In genomic region chr9:126347911-126348760, GRCh38 we compare ENCODE assay signal across 12 cellular contexts. TPM values are rescaled to one million over a fixed set of nuclear protein-coding genes. Genes with fewer than 3 reads are reported as not detected.
DNase-seq lines count a peak whose midpoint lies in the region; ATAC-seq and TF ChIP-seq lines count a peak whose summit lies in the region.
"Had no signal": no experiment of that assay in that cellular context is flagged by ENCODE, and none has a peak within 500 bp of the region (broad histone marks: within the 10 kb centered on the region; RNA-seq: fewer than 3 reads in every experiment).

No MANE protein-coding gene starts in this region.

- H3K4me1 Mint-ChIP-seq in activated CD4-positive, alpha-beta T cell treated with anti-CD3 and anti-CD28 coated beads, Interleukin-2, amount 10 ng/mL, durations not matched to agents 24 days and 14 days = no peaks in the 10 kb centered on the region
- no peaks in the 10 kb centered on the region for H3K4me1 Mint-ChIP-seq in activated CD4-positive, alpha-beta T cell treated with anti-CD3 and anti-CD28 coated beads, Interleukin-2, amount 10 ng/mL, durations not matched to agents 7 days and 5 days
- peaks cover 28% of the 10 kb centered on the region for H3K4me1 Mint-ChIP-seq in activated naive CD8-positive, alpha-beta T cell treated with anti-CD3 and anti-CD28 coated beads for 36 hours

- peaks cover 6% of the 10 kb centered on the region for H3K36me3 ChIP-seq in upper lobe of right lung

- no peak for TF ChIP-seq CTCF in upper lobe of right lung (IDR thresholded peaks at IDR 0.05)

- DNase-seq in activated CD4-positive, alpha-beta T cell treated with anti-CD3 and anti-CD28 coated beads, Interleukin-2, amount 10 ng/mL, durations not matched to agents 24 days and 14 days = peak; percentile 43
- DNase-seq in activated CD4-positive, alpha-beta T cell treated with anti-CD3 and anti-CD28 coated beads, Interleukin-2, amount 10 ng/mL, durations not matched to agents 7 days and 5 days = no peak
- no peak for DNase-seq in caudate nucleus (lab: John Stamatoyannopoulos, UW)
- DNase-seq in midbrain (lab: John Stamatoyannopoulos, UW) = peak; percentile 43
- peak; percentile 84 for DNase-seq in upper lobe of right lung
- DNase-seq in AG20443 (ENCODE audit: low spot score) = no peak
- DNase-seq in activated naive CD8-positive, alpha-beta T cell treated with anti-CD3 and anti-CD28 coated beads for 36 hours = no peak
- DNase-seq: HCEC 1CT; kidney; stimulated activated CD4-positive, alpha-beta T cell treated with anti-CD3 and anti-CD28 coated beads, Interleukin-4, amount 100 ng/mL, for 1 hour had no signal

- no peaks in the 10 kb centered on the region for H3K36me3 Mint-ChIP-seq in activated CD4-positive, alpha-beta T cell treated with anti-CD3 and anti-CD28 coated beads, Interleukin-2, amount 10 ng/mL, durations not matched to agents 24 days and 14 days (ENCODE audit: low read depth)
- H3K36me3 Mint-ChIP-seq in activated CD4-positive, alpha-beta T cell treated with anti-CD3 and anti-CD28 coated beads, Interleukin-2, amount 10 ng/mL, durations not matched to agents 7 days and 5 days (ENCODE audit: low read depth) = peaks cover 7% of the 10 kb centered on the region
- H3K36me3 Mint-ChIP-seq in activated naive CD8-positive, alpha-beta T cell treated with anti-CD3 and anti-CD28 coated beads for 36 hours = peaks cover 40% of the 10 kb centered on the region

- peaks cover 21% of the 10 kb centered on the region for H3K4me1 ChIP-seq in upper lobe of right lung

- H3K4me3 ChIP-seq in upper lobe of right lung = no peak overlapping the region
- H3K4me3 ChIP-seq: GM12878 had no signal

- H3K27ac Mint-ChIP-seq in activated CD4-positive, alpha-beta T cell treated with anti-CD3 and anti-CD28 coated beads, Interleukin-2, amount 10 ng/mL, durations not matched to agents 24 days and 14 days = no peak overlapping the region
- no peak overlapping the region for H3K27ac Mint-ChIP-seq in activated CD4-positive, alpha-beta T cell treated with anti-CD3 and anti-CD28 coated beads, Interleukin-2, amount 10 ng/mL, durations not matched to agents 7 days and 5 days
- H3K27ac Mint-ChIP-seq in activated naive CD8-positive, alpha-beta T cell treated with anti-CD3 and anti-CD28 coated beads for 36 hours = no peak overlapping the region

- CTCF ChIA-PET in activated CD4-positive, alpha-beta T cell treated with anti-CD3 and anti-CD28 coated beads, Interleukin-2, amount 10 ng/mL, durations not matched to agents 7 days and 5 days (lab: Charles Lee) = no interaction called here

- H3K27me3 Mint-ChIP-seq in activated CD4-positive, alpha-beta T cell treated with anti-CD3 and anti-CD28 coated beads, Interleukin-2, amount 10 ng/mL, durations not matched to agents 24 days and 14 days = peaks cover 8% of the 10 kb centered on the region
- peaks cover 2% of the 10 kb centered on the region for H3K27me3 Mint-ChIP-seq in activated CD4-positive, alpha-beta T cell treated with anti-CD3 and anti-CD28 coated beads, Interleukin-2, amount 10 ng/mL, durations not matched to agents 7 days and 5 days
- H3K27me3 Mint-ChIP-seq in activated naive CD8-positive, alpha-beta T cell treated with anti-CD3 and anti-CD28 coated beads for 36 hours = no peaks in the 10 kb centered on the region

- no peaks in the 10 kb centered on the region for H3K9me3 Mint-ChIP-seq in activated CD4-positive, alpha-beta T cell treated with anti-CD3 and anti-CD28 coated beads, Interleukin-2, amount 10 ng/mL, durations not matched to agents 24 days and 14 days
- peaks cover 8% of the 10 kb centered on the region for H3K9me3 Mint-ChIP-seq in activated CD4-positive, alpha-beta T cell treated with anti-CD3 and anti-CD28 coated beads, Interleukin-2, amount 10 ng/mL, durations not matched to agents 7 days and 5 days
- peaks cover 15% of the 10 kb centered on the region for H3K9me3 Mint-ChIP-seq in activated naive CD8-positive, alpha-beta T cell treated with anti-CD3 and anti-CD28 coated beads for 36 hours

- no peaks in the 10 kb centered on the region for H3K9me3 ChIP-seq in upper lobe of right lung

- peak; percentile 95 for ATAC-seq in upper lobe of right lung
- ATAC-seq in HG03439 (IDR thresholded peaks at IDR 0.05; ENCODE audit: unreplicated experiment) = no peak
- ATAC-seq: GM12878 had no signal

- no peak overlapping the region for H3K4me3 Mint-ChIP-seq in activated CD4-positive, alpha-beta T cell treated with anti-CD3 and anti-CD28 coated beads, Interleukin-2, amount 10 ng/mL, durations not matched to agents 24 days and 14 days
- no peak overlapping the region for H3K4me3 Mint-ChIP-seq in activated CD4-positive, alpha-beta T cell treated with anti-CD3 and anti-CD28 coated beads, Interleukin-2, amount 10 ng/mL, durations not matched to agents 7 days and 5 days
- no peak overlapping the region for H3K4me3 Mint-ChIP-seq in activated naive CD8-positive, alpha-beta T cell treated with anti-CD3 and anti-CD28 coated beads for 36 hours

- POLR2A ChIA-PET in activated CD4-positive, alpha-beta T cell treated with anti-CD3 and anti-CD28 coated beads, Interleukin-2, amount 10 ng/mL, durations not matched to agents 7 days and 5 days (lab: Charles Lee) = no interaction called here

- intact Hi-C loops in activated CD4-positive, alpha-beta T cell treated with anti-CD3 and anti-CD28 coated beads, Interleukin-2, amount 10 ng/mL, durations not matched to agents 24 days and 14 days (cut with micrococcal nuclease) = no loop called here
- intact Hi-C loops in upper lobe of right lung (cut with DNase I) = no loop called here

- H3K27ac ChIP-seq in caudate nucleus (ENCODE audit: low read depth, low read length) (peak overlapping the region; percentile 81), upper lobe of right lung (peak overlapping the region; percentile 73)

- no peaks in the 10 kb centered on the region for H3K27me3 ChIP-seq in upper lobe of right lung

RNA-seq across cellular contexts. Expression of gene MVB12B, which starts 21.5 kb away (rescaled TPM):
- 0.49 and 1.3 TPM in 2 replicates for total RNA-seq in activated CD4-positive, alpha-beta T cell treated with anti-CD3 and anti-CD28 coated beads, Interleukin-2, amount 10 ng/mL, durations not matched to agents 24 days and 14 days
- 1 to 10 TPM; 7.3 to 7.6 TPM for total RNA-seq in activated CD4-positive, alpha-beta T cell treated with anti-CD3 and anti-CD28 coated beads, Interleukin-2, amount 10 ng/mL, durations not matched to agents 7 days and 5 days
- 47.5 TPM for total RNA-seq in upper lobe of right lung
- total RNA-seq in activated naive CD8-positive, alpha-beta T cell treated with anti-CD3 and anti-CD28 coated beads for 36 hours = 1 to 10 TPM; 7.9 to 9.5 TPM

Comparison
In these comparisons a context has a peak if more than half of its experiments do, and no peak if none do; other contexts are left out.
1. DNase-seq: peak in activated CD4-positive, alpha-beta T cell treated with anti-CD3 and anti-CD28 coated beads, Interleukin-2, amount 10 ng/mL, durations not matched to agents 24 days and 14 days (single experiment), midbrain (single experiment) and upper lobe of right lung (single experiment); none in activated CD4-positive, alpha-beta T cell treated with anti-CD3 and anti-CD28 coated beads, Interleukin-2, amount 10 ng/mL, durations not matched to agents 7 days and 5 days (single experiment), caudate nucleus (0 of 61), AG20443 (single experiment) and activated naive CD8-positive, alpha-beta T cell treated with anti-CD3 and anti-CD28 coated beads for 36 hours (single experiment).